ENCODE assay signal across 12 cellular contexts in genomic region chr11:119369035-119369925, GRCh38. TPM values are rescaled to one million over a fixed set of nuclear protein-coding genes. Genes with fewer than 3 reads are reported as not detected.
DNase-seq lines count a peak whose midpoint lies in the region; ATAC-seq and TF ChIP-seq lines count a peak whose summit lies in the region.
"Had no signal": no experiment of that assay in that cellular context is flagged by ENCODE, and none has a peak within 500 bp of the region (broad histone marks: within the 10 kb centered on the region; RNA-seq: fewer than 3 reads in every experiment).

No MANE protein-coding gene starts in this region.

- peaks cover 91 to 100% (median 94%) of the 10 kb centered on the region in 4 donors for H3K4me1 ChIP-seq in esophagus muscularis mucosa
- H3K4me1 ChIP-seq in mucosa of rectum (ENCODE audit: control insufficient read depth in 2 of 2, insufficient read depth in 2 of 2, low read length in 2 of 2) = peaks cover 56 to 72% of the 10 kb centered on the region in 2 donors
- peaks cover 9 to 21% of the 10 kb centered on the region in 2 donors for H3K4me1 ChIP-seq in uterus
- H3K4me1 ChIP-seq: foreskin keratinocyte had no signal

- ATAC-seq in HG02938 (IDR thresholded peaks at IDR 0.05; ENCODE audit: unreplicated experiment) (no peak), GM18909 (IDR thresholded peaks at IDR 0.05; ENCODE audit: poor library complexity, unreplicated experiment) (no peak)
- ATAC-seq: naive thymus-derived CD8-positive, alpha-beta T cell had no signal

- H3K27ac ChIP-seq in esophagus muscularis mucosa (replicated peaks in 1 of 4) (peak overlapping the region; percentile 91 to 95 (median 94)), mucosa of rectum (ENCODE audit: low read depth in 2 of 2, low read length in 2 of 2) (peak overlapping the region; percentile 90 to 93), uterus (peak overlapping the region; percentile 82 to 94)
- H3K27ac ChIP-seq: foreskin keratinocyte had no signal

- TF ChIP-seq CTCF in esophagus muscularis mucosa (IDR thresholded peaks at IDR 0.05) (no peak), uterus (IDR thresholded peaks at IDR 0.05) (no peak)

- WGBS in esophagus muscularis mucosa = 72% methylated on average over 12 of the region's 13 CpGs

- TF ChIP-seq EP300 in esophagus muscularis mucosa (IDR thresholded peaks at IDR 0.05) = no peak

- H3K4me3 ChIP-seq in esophagus muscularis mucosa (peak overlapping the region in 3 of 4 donors; percentile 15 to 37 (median 15)), mucosa of rectum (ENCODE audit: low read length in 2 of 2) (peak overlapping the region; percentile 48 to 61), uterus (no peak overlapping the region)
- H3K4me3 ChIP-seq: thoracic aorta had no signal

- peak; percentile 16 for DNase-seq in activated effector memory CD4-positive, alpha-beta T cell treated with anti-CD3 and anti-CD28 coated beads, Interleukin-2, amount 50 U/mL, for 16 hours
- no peak for DNase-seq in activated effector memory CD4-positive, alpha-beta T cell treated with Interleukin-2 at 50 U/mL for 16 hours
- DNase-seq in esophagus muscularis mucosa (ENCODE audit: extremely low spot score) = no peak
- DNase-seq in uterus = no peak
- no peak for DNase-seq in glomerular visceral epithelial cell (ENCODE audit: extremely low spot score)
- DNase-seq: stimulated activated CD4-positive, alpha-beta T cell treated with anti-CD3 and anti-CD28 coated beads, Interleukin-4, amount 100 ng/mL, for 24 hours had no signal

- H3K27me3 ChIP-seq in esophagus muscularis mucosa (no peaks in the 10 kb centered on the region), mucosa of rectum (ENCODE audit: control insufficient read depth in 2 of 2, insufficient read depth in 2 of 2, low read length in 2 of 2) (no peaks in the 10 kb centered on the region), uterus (no peaks in the 10 kb centered on the region)

- H3K9me3 ChIP-seq in esophagus muscularis mucosa (no peaks in the 10 kb centered on the region), mucosa of rectum (ENCODE audit: control insufficient read depth in 2 of 2, low read length in 2 of 2) (no peaks in the 10 kb centered on the region), uterus (no peaks in the 10 kb centered on the region)
- H3K9me3 ChIP-seq: thoracic aorta had no signal

- intact Hi-C loops in esophagus muscularis mucosa (cut with DNase I) = no loop called here
- intact Hi-C loops in uterus (cut with DNase I; ENCODE audit: low total_unique reads) = no loop called here

- H3K9ac ChIP-seq in mucosa of rectum (ENCODE audit: low read depth in 1 of 2, low read length in 2 of 2) = peak overlapping the region; percentile 63 to 72

- H3K36me3 ChIP-seq in esophagus muscularis mucosa = peaks cover 0 to 4% (median 0%) of the 10 kb centered on the region in 4 donors
- no peaks in the 10 kb centered on the region for H3K36me3 ChIP-seq in mucosa of rectum (ENCODE audit: control insufficient read depth in 2 of 2, insufficient read depth in 2 of 2, low read length in 2 of 2)
- H3K36me3 ChIP-seq in uterus = no peaks in the 10 kb centered on the region
- H3K36me3 ChIP-seq: thoracic aorta had no signal

- TF ChIP-seq POLR2A in esophagus muscularis mucosa (IDR thresholded peaks at IDR 0.05; ENCODE audit: low read depth) = no peak
- TF ChIP-seq POLR2A in uterus (IDR thresholded peaks at IDR 0.05) = no peak

RNA-seq across cellular contexts. Expression of gene USP2, which starts 12.2 kb away (rescaled TPM):
- total RNA-seq in esophagus muscularis mucosa (1 to 10 TPM; 4.6 to 9.9 (median 6.1) TPM), uterus (10 to 100 TPM in 1 of 4 donors, 1 to 10 TPM in 1, under 1 TPM in 1, not detected in 1; 0.29 to 28.2 (median 2.1) TPM)

RNA-seq across cellular contexts. Expression of gene MFRP, which starts 22.8 kb away (rescaled TPM):
- under 1 TPM in 1 of 4 donors, not detected in 3; 0.11 TPM for total RNA-seq in esophagus muscularis mucosa
- total RNA-seq in uterus = under 1 TPM in 2 of 4 donors, not detected in 2; 0.07 to 0.26 TPM
- total RNA-seq: foreskin keratinocyte; naive thymus-derived CD8-positive, alpha-beta T cell had no signal

RNA-seq across cellular contexts. Expression of gene C1QTNF5, which starts 28.6 kb away (rescaled TPM):
- total RNA-seq in esophagus muscularis mucosa (10 to 100 TPM; 23.7 to 74.3 (median 51.6) TPM), uterus (10 to 100 TPM in 3 of 4 donors, 1 to 10 TPM in 1; 6.5 to 40.2 (median 35.7) TPM)
- total RNA-seq: foreskin keratinocyte; naive thymus-derived CD8-positive, alpha-beta T cell had no signal

RNA-seq across cellular contexts. Expression of gene RNF26, which starts 35.0 kb away (rescaled TPM):
- 10 to 100 TPM; 14.2 to 33.2 (median 20.9) TPM for total RNA-seq in esophagus muscularis mucosa
- 10 to 100 TPM in 1 of 4 donors, 1 to 10 TPM in 3; 3.3 to 23.1 (median 6.8) TPM for total RNA-seq in uterus

RNA-seq across cellular contexts. Expression of gene MCAM, which starts 52.4 kb away (rescaled TPM):
- 1,000 to 10,000 TPM in 1 of 4 donors, 100 to 1,000 TPM in 3; 607 to 1,312 (median 805) TPM for total RNA-seq in esophagus muscularis mucosa
- total RNA-seq in uterus = 100 to 1,000 TPM; 228 to 564 (median 354) TPM

Comparison
In these comparisons a context has a peak if more than half of its experiments do, and no peak if none do; other contexts are left out.
1. H3K4me3 ChIP-seq: peak in esophagus muscularis mucosa (3 of 4) and mucosa of rectum (2 of 2); none in uterus (0 of 2).
2. Peak in every context shown above with its lines, with median percentiles within 50 percentile points of each other: H3K27ac ChIP-seq.